Comparison of ENCODE assay signal across 16 cellular contexts in genomic region chr5:82512025-82512424, GRCh38.
DNase-seq lines count a peak whose midpoint lies in the region; ATAC-seq and TF ChIP-seq lines count a peak whose summit lies in the region.
"Had no signal": no experiment of that assay in that cellular context is flagged by ENCODE, and none has a peak within 500 bp of the region (broad histone marks: within the 10 kb centered on the region; RNA-seq: fewer than 3 reads in every experiment).

No MANE protein-coding gene starts in this region.

- TF ChIP-seq CTCF in GM13976 (IDR thresholded peaks at IDR 0.05; ENCODE audit: borderline replicate concordance, control extremely low read depth, extremely low read depth, insufficient read depth, missing control alignments): no peak

- H3K27me3 Mint-ChIP-seq in T-helper 2 cell treated with Interferon-gamma antibody and Interleukin-4, amounts not matched to agents 5 μg/mL and 100 μg/mL, for 36 hours (ENCODE audit: low read depth): no peaks in the 10 kb centered on the region
- H3K27me3 Mint-ChIP-seq: activated B cell treated with CpG ODN at 0.5 μM for 24 hours had no signal

- ATAC-seq in GM19025 (IDR thresholded peaks at IDR 0.05; ENCODE audit: low read depth, unreplicated experiment): peak; percentile 79
- peak; percentile 75 for ATAC-seq in HG02798 (IDR thresholded peaks at IDR 0.05; ENCODE audit: poor library complexity, unreplicated experiment)
- ATAC-seq: left lobe of liver had no signal

- in situ Hi-C loops in GM13976 (cut with MboI; ENCODE audit: low sequenced_read_pairs, unreplicated experiment): no loop called here

- no peak overlapping the region for H3K27ac Mint-ChIP-seq in T-helper 2 cell treated with Interferon-gamma antibody and Interleukin-4, amounts not matched to agents 5 μg/mL and 100 μg/mL, for 36 hours
- H3K27ac Mint-ChIP-seq: activated B cell treated with CpG ODN at 0.5 μM for 24 hours; activated naive CD8-positive, alpha-beta T cell; H9 had no signal

- H3K27me3 ChIP-seq in H7 (ENCODE audit: control insufficient read depth, insufficient read depth, low read length): no peaks in the 10 kb centered on the region
- H3K27me3 ChIP-seq: SJCRH30 had no signal

- H3K9me3 Mint-ChIP-seq in T-helper 2 cell treated with Interferon-gamma antibody and Interleukin-4, amounts not matched to agents 5 μg/mL and 100 μg/mL, for 36 hours: no peaks in the 10 kb centered on the region

- DNase-seq in GM13976 (ENCODE audit: low spot score) (peak; percentile 12), H7 (no peak), NCI-H82 (lab: John Stamatoyannopoulos, UW) (no peak), GM03348 (ENCODE audit: low spot score) (no peak), activated gamma-delta T cell treated with Interleukin-2 at 50 U/mL for 16 hours (no peak)
- DNase-seq in T-helper 2 cell treated with Interferon-gamma antibody and Interleukin-4, amounts not matched to agents 5 μg/mL and 100 μg/mL, for 36 hours (ENCODE audit: low spot score): peak; percentile 6
- DNase-seq: activated B cell treated with CpG ODN at 0.5 μM for 24 hours, H9, NCI-H1436, NCI-H526 treated with DMSO at 0.1 percent for 48 hours, SJCRH30 had no signal

- no peaks in the 10 kb centered on the region for H3K36me3 Mint-ChIP-seq in T-helper 2 cell treated with Interferon-gamma antibody and Interleukin-4, amounts not matched to agents 5 μg/mL and 100 μg/mL, for 36 hours (ENCODE audit: low read depth)

- H3K4me1 Mint-ChIP-seq in T-helper 2 cell treated with Interferon-gamma antibody and Interleukin-4, amounts not matched to agents 5 μg/mL and 100 μg/mL, for 36 hours (ENCODE audit: low read depth): peaks cover 4% of the 10 kb centered on the region
- H3K4me1 Mint-ChIP-seq: activated B cell treated with CpG ODN at 0.5 μM for 24 hours had no signal

- H3K4me3 ChIP-seq in H7 (ENCODE audit: insufficient read depth, low read depth, low read length): no peak overlapping the region
- H3K4me3 ChIP-seq: SJCRH30 had no signal

- H3K36me3 ChIP-seq in H7 (replicated peaks; ENCODE audit: control insufficient read depth, insufficient read depth, low read length): no peaks in the 10 kb centered on the region
- H3K36me3 ChIP-seq: SJCRH30 had no signal

- no peak overlapping the region for H3K4me3 Mint-ChIP-seq in T-helper 2 cell treated with Interferon-gamma antibody and Interleukin-4, amounts not matched to agents 5 μg/mL and 100 μg/mL, for 36 hours
- H3K4me3 Mint-ChIP-seq: activated B cell treated with CpG ODN at 0.5 μM for 24 hours; activated naive CD8-positive, alpha-beta T cell; H9; neural crest cell had no signal

Comparison
In these comparisons a context has a peak if more than half of its experiments do, and no peak if none do; other contexts are left out.
1. DNase-seq: peak in GM13976 (single experiment) and T-helper 2 cell treated with Interferon-gamma antibody and Interleukin-4, amounts not matched to agents 5 μg/mL and 100 μg/mL, for 36 hours (single experiment); none in H7 (single experiment), NCI-H82 (single experiment), GM03348 (single experiment) and activated gamma-delta T cell treated with Interleukin-2 at 50 U/mL for 16 hours (single experiment).